Comparison of ENCODE assay signal across 23 cellular contexts in genomic region chr10:129334326-129334725, GRCh38.
DNase-seq lines count a peak whose midpoint lies in the region; ATAC-seq and TF ChIP-seq lines count a peak whose summit lies in the region.
"Had no signal": no experiment of that assay in that cellular context is flagged by ENCODE, and none has a peak within 500 bp of the region (broad histone marks: within the 10 kb centered on the region; RNA-seq: fewer than 3 reads in every experiment).

No MANE protein-coding gene starts in this region.

- peak overlapping the region; percentile 96 for H3K27ac Mint-ChIP-seq in nephron progenitor cell
- H3K27ac Mint-ChIP-seq: CD4-positive, CD25-positive, alpha-beta regulatory T cell; CD8-positive, alpha-beta memory T cell; IgD-negative memory B cell had no signal

- no peaks in the 10 kb centered on the region for H4K20me1 ChIP-seq in osteoblast (ENCODE audit: insufficient read depth, low read length)

- TF ChIP-seq EP300 in esophagus muscularis mucosa (IDR thresholded peaks at IDR 0.05), result no peak

- intact Hi-C loops in esophagus muscularis mucosa (cut with DNase I), result loop anchor here (5.0 kb wide), 1 partner anchor 302 kb away; no protein-coding TSS in a partner anchor
- intact Hi-C loops in tibial artery (cut with DNase I; ENCODE audit: low total_unique reads), result no loop called here
- intact Hi-C loops in lower leg skin (cut with DNase I; ENCODE audit: low total_unique reads), result no loop called here

- peaks cover 0 to 36% (median 2%) of the 10 kb centered on the region in 4 donors for H3K27me3 ChIP-seq in esophagus muscularis mucosa
- H3K27me3 ChIP-seq in tibial artery, result peaks cover 0 to 14% of the 10 kb centered on the region in 2 donors
- no peaks in the 10 kb centered on the region for H3K27me3 ChIP-seq in osteoblast (ENCODE audit: insufficient read depth, low read length)
- H3K27me3 ChIP-seq: BE2C had no signal

- H3K4me3 ChIP-seq in esophagus muscularis mucosa (no peak overlapping the region), tibial artery (no peak overlapping the region), osteoblast (ENCODE audit: insufficient read depth, low read length) (no peak overlapping the region), lower leg skin (ENCODE audit: low read depth, poor library complexity, severe bottlenecking) (no peak overlapping the region)
- H3K4me3 ChIP-seq: GM12878, GM23248 had no signal

- H3K4me2 ChIP-seq in osteoblast (ENCODE audit: insufficient read depth, low read length), result no peak overlapping the region

- no peak for ATAC-seq in GM18502 (IDR thresholded peaks at IDR 0.05; ENCODE audit: poor library complexity, unreplicated experiment)
- ATAC-seq: GM12878, HepG2 had no signal

- H3K4me1 Mint-ChIP-seq in nephron progenitor cell, result peaks cover 87% of the 10 kb centered on the region
- H3K4me1 Mint-ChIP-seq: CD8-positive, alpha-beta memory T cell; IgD-negative memory B cell had no signal

- H3K36me3 Mint-ChIP-seq in nephron progenitor cell (ENCODE audit: low read depth), result no peaks in the 10 kb centered on the region
- H3K36me3 Mint-ChIP-seq: CD4-positive, CD25-positive, alpha-beta regulatory T cell; CD8-positive, alpha-beta memory T cell; IgD-negative memory B cell had no signal

- no peak for TF ChIP-seq POLR2A in esophagus muscularis mucosa (IDR thresholded peaks at IDR 0.05; ENCODE audit: low read depth)
- no peak for TF ChIP-seq POLR2A in lower leg skin (IDR thresholded peaks at IDR 0.05)

- WGBS in esophagus muscularis mucosa, result 38% methylated on average over 14 of the region's 14 CpGs
- WGBS in lower leg skin, 2 donors, result 71 to 85% methylated on average over 14 of the region's 14 CpGs

- TF ChIP-seq CTCF in esophagus muscularis mucosa (IDR thresholded peaks at IDR 0.05) (no peak), nephron progenitor cell (IDR thresholded peaks at IDR 0.05) (no peak), tibial artery (IDR thresholded peaks at IDR 0.05) (no peak), osteoblast (IDR thresholded peaks at IDR 0.05; ENCODE audit: extremely low read depth, low read depth, low read length) (no peak), lower leg skin (IDR thresholded peaks at IDR 0.05) (no peak)

- peaks cover 13% of the 10 kb centered on the region for H3K27me3 Mint-ChIP-seq in nephron progenitor cell (ENCODE audit: low read depth, poor library complexity)

- DNase-seq in NCI-H2171 (lab: John Stamatoyannopoulos, UW), result peak; percentile 11
- peak; percentile 74 for DNase-seq in esophagus muscularis mucosa (ENCODE audit: extremely low spot score)
- DNase-seq in nephron progenitor cell, result no peak
- DNase-seq in retina, result peak; percentile 71
- DNase-seq in tibial artery, result no peak
- DNase-seq in osteoblast (ENCODE audit: insufficient read length, low spot score, missing footprints), result no peak
- DNase-seq in lower leg skin (ENCODE audit: low spot score in 2 of 2), result no peak
- DNase-seq: ACHN; BE2C; C1 segment of cervical spinal cord; CD4-positive, CD25-positive, alpha-beta regulatory T cell; CD8-positive, alpha-beta memory T cell; COR-L47; DMS 273 treated with DMSO at 0.1 percent for 48 hours; DMS53; DND-41; EL; GM23248; H7 had no signal

- H3K9me3 ChIP-seq in esophagus muscularis mucosa (no peaks in the 10 kb centered on the region), tibial artery (no peaks in the 10 kb centered on the region), osteoblast (ENCODE audit: low read depth, low read length) (no peaks in the 10 kb centered on the region)
- H3K9me3 ChIP-seq: BE2C had no signal

- no peak overlapping the region for H3K4me3 Mint-ChIP-seq in nephron progenitor cell
- H3K4me3 Mint-ChIP-seq: CD4-positive, CD25-positive, alpha-beta regulatory T cell; CD8-positive, alpha-beta memory T cell; IgD-negative memory B cell had no signal

- H3K27ac ChIP-seq in esophagus muscularis mucosa (replicated peaks in 1 of 4) (no peak overlapping the region), tibial artery (no peak overlapping the region), osteoblast (ENCODE audit: low read depth, low read length) (no peak overlapping the region)
- H3K27ac ChIP-seq: GM23248 had no signal

- H3K4me1 ChIP-seq in esophagus muscularis mucosa (no peaks in the 10 kb centered on the region), tibial artery (no peaks in the 10 kb centered on the region), osteoblast (ENCODE audit: insufficient read depth, low read length) (no peaks in the 10 kb centered on the region)

- no peaks in the 10 kb centered on the region for H3K79me2 ChIP-seq in osteoblast (ENCODE audit: insufficient read depth, low read length)

- H3K9me3 Mint-ChIP-seq in nephron progenitor cell, result no peaks in the 10 kb centered on the region
- H3K9me3 Mint-ChIP-seq: CD8-positive, alpha-beta memory T cell had no signal

- no peak overlapping the region for H2AFZ ChIP-seq in osteoblast (ENCODE audit: low read length)
- H2AFZ ChIP-seq: GM23248 had no signal

- H3K36me3 ChIP-seq in esophagus muscularis mucosa, result no peaks in the 10 kb centered on the region
- H3K36me3 ChIP-seq in tibial artery, result no peaks in the 10 kb centered on the region
- no peaks in the 10 kb centered on the region for H3K36me3 ChIP-seq in osteoblast (ENCODE audit: insufficient read depth, low read length)
- H3K36me3 ChIP-seq: BE2C had no signal

Comparison
In these comparisons a context has a peak if more than half of its experiments do, and no peak if none do; other contexts are left out.
1. DNase-seq: peak in NCI-H2171 (single experiment), esophagus muscularis mucosa (single experiment) and retina (single experiment); none in nephron progenitor cell (single experiment), tibial artery (0 of 2), osteoblast (single experiment) and lower leg skin (0 of 2).